1 cellular context compared by ENCODE assay signal in the genomic region with DNA sequence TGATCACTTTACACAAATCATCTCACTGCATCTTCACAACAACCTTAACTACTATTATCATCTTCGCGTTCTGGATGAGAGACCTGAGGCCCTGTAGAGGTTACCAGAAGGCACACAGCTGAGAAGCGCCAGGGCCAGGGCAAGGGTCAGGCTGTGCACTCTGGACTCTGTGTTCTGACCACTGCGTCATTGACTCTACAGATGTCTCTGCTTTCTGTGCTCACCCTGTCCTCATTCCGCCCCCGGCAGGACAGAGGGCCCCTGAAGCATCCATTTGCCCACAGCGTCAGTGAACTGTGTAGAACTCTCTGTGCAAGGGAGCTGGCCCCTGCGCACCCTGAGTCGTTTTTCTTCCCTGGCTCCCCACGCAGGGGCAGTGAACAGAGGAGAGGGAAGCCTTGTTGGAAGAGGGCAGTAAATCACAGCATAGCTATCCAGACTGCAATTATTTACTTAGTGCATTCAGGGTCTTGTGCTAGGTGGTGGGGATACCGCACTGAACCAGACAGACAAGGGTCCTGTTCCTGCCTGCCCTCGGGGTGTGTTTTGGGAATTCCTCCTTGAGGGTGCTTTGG.
A peak's percentile ranks its signal among the peaks of the same experiment; 100 is the strongest.
TF ChIP-seq lines count a peak whose summit lies in the region.

No MANE protein-coding gene starts in this region.

TF ChIP-seq in HepG2, 621 proteins besides CTCF, POLR2A, EP300 and RAD21 (continued from another document and continues in another):
- TF ChIP-seq, protein P1, sequence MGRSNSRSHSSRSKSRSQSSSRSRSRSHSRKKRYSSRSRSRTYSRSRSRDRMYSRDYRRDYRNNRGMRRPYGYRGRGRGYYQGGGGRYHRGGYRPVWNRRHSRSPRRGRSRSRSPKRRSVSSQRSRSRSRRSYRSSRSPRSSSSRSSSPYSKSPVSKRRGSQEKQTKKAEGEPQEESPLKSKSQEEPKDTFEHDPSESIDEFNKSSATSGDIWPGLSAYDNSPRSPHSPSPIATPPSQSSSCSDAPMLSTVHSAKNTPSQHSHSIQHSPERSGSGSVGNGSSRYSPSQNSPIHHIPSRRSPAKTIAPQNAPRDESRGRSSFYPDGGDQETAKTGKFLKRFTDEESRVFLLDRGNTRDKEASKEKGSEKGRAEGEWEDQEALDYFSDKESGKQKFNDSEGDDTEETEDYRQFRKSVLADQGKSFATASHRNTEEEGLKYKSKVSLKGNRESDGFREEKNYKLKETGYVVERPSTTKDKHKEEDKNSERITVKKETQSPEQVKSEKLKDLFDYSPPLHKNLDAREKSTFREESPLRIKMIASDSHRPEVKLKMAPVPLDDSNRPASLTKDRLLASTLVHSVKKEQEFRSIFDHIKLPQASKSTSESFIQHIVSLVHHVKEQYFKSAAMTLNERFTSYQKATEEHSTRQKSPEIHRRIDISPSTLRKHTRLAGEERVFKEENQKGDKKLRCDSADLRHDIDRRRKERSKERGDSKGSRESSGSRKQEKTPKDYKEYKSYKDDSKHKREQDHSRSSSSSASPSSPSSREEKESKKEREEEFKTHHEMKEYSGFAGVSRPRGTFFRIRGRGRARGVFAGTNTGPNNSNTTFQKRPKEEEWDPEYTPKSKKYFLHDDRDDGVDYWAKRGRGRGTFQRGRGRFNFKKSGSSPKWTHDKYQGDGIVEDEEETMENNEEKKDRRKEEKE (IDR thresholded peaks at IDR 0.05): no peak
- TF ChIP-seq ZNF430 (CRISPR knock-in tag; IDR thresholded peaks at IDR 0.05) (no peak), NFE2L2 (IDR thresholded peaks at IDR 0.05; ENCODE audit: low read length) (no peak), ARNT (IDR thresholded peaks at IDR 0.05) (no peak), ZBTB7B (CRISPR knock-in tag; IDR thresholded peaks at IDR 0.05) (no peak), SP4 (CRISPR knock-in tag; IDR thresholded peaks at IDR 0.05) (no peak), ZNF207 (IDR thresholded peaks at IDR 0.05; ENCODE audit: borderline replicate concordance) (no peak), KDM2A (CRISPR knock-in tag; IDR thresholded peaks at IDR 0.05; ENCODE audit: borderline replicate concordance, low read depth) (peak; percentile 40; the same call in 1 of the 2 replicates), SALL2 (CRISPR knock-in tag; IDR thresholded peaks at IDR 0.05) (no peak), ZNF326 (CRISPR knock-in tag; IDR thresholded peaks at IDR 0.05; ENCODE audit: borderline replicate concordance) (no peak), SNRNP70 (IDR thresholded peaks at IDR 0.05; ENCODE audit: low read depth, low read length) (no peak), ZNF709 (CRISPR knock-in tag; IDR thresholded peaks at IDR 0.05) (no peak), ZBTB21 (CRISPR knock-in tag; IDR thresholded peaks at IDR 0.05) (peak; percentile 36; the same call in 1 of the 2 replicates), ZNF660 (CRISPR knock-in tag; IDR thresholded peaks at IDR 0.05; ENCODE audit: borderline replicate concordance, low read depth) (no peak), ARHGAP35 (CRISPR knock-in tag; IDR thresholded peaks at IDR 0.05; ENCODE audit: borderline replicate concordance) (no peak), HNRNPUL1 (IDR thresholded peaks at IDR 0.05; ENCODE audit: low read depth, low read length) (no peak), CENPT (CRISPR knock-in tag; IDR thresholded peaks at IDR 0.05; ENCODE audit: low read depth) (no peak), ZFX (CRISPR knock-in tag; IDR thresholded peaks at IDR 0.05; ENCODE audit: low read depth) (0 out of 2 replicates have a peak, but pooled peaks have one; percentile 25), ARNTL (CRISPR knock-in tag; IDR thresholded peaks at IDR 0.05) (no peak), NCOR1 (IDR thresholded peaks at IDR 0.05; ENCODE audit: borderline replicate concordance, low read length) (peak; percentile 72), KLF15 (CRISPR knock-in tag; IDR thresholded peaks at IDR 0.05; ENCODE audit: borderline replicate concordance) (no peak), HNRNPL (IDR thresholded peaks at IDR 0.05; ENCODE audit: low read depth, low read length) (no peak), AGO2 (optimal IDR thresholded peaks at IDR 0.05; ENCODE audit: low read depth, low read length) (no peak), ZNF33A (CRISPR knock-in tag; IDR thresholded peaks at IDR 0.05; ENCODE audit: borderline replicate concordance) (no peak), SIN3A (IDR thresholded peaks at IDR 0.05; ENCODE audit: borderline replicate concordance, low read depth, low read length) (peak; percentile 44; the same call in 1 of the 2 replicates), TAF1 (CRISPR knock-in tag; IDR thresholded peaks at IDR 0.05) (no peak), ATF1 (CRISPR knock-in tag; IDR thresholded peaks at IDR 0.05) (peak; percentile 24; the same call in 1 of the 2 replicates), ZNF143 (CRISPR knock-in tag; IDR thresholded peaks at IDR 0.05) (no peak), RORA (CRISPR knock-in tag; IDR thresholded peaks at IDR 0.05) (no peak), DNMT1 (CRISPR knock-in tag; IDR thresholded peaks at IDR 0.05) (no peak)
- TF ChIP-seq, protein P2, sequence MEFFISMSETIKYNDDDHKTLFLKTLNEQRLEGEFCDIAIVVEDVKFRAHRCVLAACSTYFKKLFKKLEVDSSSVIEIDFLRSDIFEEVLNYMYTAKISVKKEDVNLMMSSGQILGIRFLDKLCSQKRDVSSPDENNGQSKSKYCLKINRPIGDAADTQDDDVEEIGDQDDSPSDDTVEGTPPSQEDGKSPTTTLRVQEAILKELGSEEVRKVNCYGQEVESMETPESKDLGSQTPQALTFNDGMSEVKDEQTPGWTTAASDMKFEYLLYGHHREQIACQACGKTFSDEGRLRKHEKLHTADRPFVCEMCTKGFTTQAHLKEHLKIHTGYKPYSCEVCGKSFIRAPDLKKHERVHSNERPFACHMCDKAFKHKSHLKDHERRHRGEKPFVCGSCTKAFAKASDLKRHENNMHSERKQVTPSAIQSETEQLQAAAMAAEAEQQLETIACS (CRISPR knock-in tag; IDR thresholded peaks at IDR 0.05): no peak
- TF ChIP-seq, protein P3, sequence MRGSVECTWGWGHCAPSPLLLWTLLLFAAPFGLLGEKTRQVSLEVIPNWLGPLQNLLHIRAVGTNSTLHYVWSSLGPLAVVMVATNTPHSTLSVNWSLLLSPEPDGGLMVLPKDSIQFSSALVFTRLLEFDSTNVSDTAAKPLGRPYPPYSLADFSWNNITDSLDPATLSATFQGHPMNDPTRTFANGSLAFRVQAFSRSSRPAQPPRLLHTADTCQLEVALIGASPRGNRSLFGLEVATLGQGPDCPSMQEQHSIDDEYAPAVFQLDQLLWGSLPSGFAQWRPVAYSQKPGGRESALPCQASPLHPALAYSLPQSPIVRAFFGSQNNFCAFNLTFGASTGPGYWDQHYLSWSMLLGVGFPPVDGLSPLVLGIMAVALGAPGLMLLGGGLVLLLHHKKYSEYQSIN (CRISPR knock-in tag; IDR thresholded peaks at IDR 0.05; ENCODE audit: borderline replicate concordance): no peak
- TF ChIP-seq, protein P4, sequence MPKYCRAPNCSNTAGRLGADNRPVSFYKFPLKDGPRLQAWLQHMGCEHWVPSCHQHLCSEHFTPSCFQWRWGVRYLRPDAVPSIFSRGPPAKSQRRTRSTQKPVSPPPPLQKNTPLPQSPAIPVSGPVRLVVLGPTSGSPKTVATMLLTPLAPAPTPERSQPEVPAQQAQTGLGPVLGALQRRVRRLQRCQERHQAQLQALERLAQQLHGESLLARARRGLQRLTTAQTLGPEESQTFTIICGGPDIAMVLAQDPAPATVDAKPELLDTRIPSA (CRISPR knock-in tag; IDR thresholded peaks at IDR 0.05; ENCODE audit: borderline replicate concordance): no peak
- TF ChIP-seq, protein P5, sequence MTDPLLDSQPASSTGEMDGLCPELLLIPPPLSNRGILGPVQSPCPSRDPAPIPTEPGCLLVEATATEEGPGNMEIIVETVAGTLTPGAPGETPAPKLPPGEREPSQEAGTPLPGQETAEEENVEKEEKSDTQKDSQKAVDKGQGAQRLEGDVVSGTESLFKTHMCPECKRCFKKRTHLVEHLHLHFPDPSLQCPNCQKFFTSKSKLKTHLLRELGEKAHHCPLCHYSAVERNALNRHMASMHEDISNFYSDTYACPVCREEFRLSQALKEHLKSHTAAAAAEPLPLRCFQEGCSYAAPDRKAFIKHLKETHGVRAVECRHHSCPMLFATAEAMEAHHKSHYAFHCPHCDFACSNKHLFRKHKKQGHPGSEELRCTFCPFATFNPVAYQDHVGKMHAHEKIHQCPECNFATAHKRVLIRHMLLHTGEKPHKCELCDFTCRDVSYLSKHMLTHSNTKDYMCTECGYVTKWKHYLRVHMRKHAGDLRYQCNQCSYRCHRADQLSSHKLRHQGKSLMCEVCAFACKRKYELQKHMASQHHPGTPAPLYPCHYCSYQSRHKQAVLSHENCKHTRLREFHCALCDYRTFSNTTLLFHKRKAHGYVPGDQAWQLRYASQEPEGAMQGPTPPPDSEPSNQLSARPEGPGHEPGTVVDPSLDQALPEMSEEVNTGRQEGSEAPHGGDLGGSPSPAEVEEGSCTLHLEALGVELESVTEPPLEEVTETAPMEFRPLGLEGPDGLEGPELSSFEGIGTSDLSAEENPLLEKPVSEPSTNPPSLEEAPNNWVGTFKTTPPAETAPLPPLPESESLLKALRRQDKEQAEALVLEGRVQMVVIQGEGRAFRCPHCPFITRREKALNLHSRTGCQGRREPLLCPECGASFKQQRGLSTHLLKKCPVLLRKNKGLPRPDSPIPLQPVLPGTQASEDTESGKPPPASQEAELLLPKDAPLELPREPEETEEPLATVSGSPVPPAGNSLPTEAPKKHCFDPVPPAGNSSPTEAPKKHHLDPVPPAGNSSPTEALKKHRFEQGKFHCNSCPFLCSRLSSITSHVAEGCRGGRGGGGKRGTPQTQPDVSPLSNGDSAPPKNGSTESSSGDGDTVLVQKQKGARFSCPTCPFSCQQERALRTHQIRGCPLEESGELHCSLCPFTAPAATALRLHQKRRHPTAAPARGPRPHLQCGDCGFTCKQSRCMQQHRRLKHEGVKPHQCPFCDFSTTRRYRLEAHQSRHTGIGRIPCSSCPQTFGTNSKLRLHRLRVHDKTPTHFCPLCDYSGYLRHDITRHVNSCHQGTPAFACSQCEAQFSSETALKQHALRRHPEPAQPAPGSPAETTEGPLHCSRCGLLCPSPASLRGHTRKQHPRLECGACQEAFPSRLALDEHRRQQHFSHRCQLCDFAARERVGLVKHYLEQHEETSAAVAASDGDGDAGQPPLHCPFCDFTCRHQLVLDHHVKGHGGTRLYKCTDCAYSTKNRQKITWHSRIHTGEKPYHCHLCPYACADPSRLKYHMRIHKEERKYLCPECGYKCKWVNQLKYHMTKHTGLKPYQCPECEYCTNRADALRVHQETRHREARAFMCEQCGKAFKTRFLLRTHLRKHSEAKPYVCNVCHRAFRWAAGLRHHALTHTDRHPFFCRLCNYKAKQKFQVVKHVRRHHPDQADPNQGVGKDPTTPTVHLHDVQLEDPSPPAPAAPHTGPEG (CRISPR knock-in tag; IDR thresholded peaks at IDR 0.05): no peak
- TF ChIP-seq, protein P6, sequence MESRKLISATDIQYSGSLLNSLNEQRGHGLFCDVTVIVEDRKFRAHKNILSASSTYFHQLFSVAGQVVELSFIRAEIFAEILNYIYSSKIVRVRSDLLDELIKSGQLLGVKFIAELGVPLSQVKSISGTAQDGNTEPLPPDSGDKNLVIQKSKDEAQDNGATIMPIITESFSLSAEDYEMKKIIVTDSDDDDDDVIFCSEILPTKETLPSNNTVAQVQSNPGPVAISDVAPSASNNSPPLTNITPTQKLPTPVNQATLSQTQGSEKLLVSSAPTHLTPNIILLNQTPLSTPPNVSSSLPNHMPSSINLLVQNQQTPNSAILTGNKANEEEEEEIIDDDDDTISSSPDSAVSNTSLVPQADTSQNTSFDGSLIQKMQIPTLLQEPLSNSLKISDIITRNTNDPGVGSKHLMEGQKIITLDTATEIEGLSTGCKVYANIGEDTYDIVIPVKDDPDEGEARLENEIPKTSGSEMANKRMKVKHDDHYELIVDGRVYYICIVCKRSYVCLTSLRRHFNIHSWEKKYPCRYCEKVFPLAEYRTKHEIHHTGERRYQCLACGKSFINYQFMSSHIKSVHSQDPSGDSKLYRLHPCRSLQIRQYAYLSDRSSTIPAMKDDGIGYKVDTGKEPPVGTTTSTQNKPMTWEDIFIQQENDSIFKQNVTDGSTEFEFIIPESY (CRISPR knock-in tag; IDR thresholded peaks at IDR 0.05): no peak
- TF ChIP-seq, protein P7, sequence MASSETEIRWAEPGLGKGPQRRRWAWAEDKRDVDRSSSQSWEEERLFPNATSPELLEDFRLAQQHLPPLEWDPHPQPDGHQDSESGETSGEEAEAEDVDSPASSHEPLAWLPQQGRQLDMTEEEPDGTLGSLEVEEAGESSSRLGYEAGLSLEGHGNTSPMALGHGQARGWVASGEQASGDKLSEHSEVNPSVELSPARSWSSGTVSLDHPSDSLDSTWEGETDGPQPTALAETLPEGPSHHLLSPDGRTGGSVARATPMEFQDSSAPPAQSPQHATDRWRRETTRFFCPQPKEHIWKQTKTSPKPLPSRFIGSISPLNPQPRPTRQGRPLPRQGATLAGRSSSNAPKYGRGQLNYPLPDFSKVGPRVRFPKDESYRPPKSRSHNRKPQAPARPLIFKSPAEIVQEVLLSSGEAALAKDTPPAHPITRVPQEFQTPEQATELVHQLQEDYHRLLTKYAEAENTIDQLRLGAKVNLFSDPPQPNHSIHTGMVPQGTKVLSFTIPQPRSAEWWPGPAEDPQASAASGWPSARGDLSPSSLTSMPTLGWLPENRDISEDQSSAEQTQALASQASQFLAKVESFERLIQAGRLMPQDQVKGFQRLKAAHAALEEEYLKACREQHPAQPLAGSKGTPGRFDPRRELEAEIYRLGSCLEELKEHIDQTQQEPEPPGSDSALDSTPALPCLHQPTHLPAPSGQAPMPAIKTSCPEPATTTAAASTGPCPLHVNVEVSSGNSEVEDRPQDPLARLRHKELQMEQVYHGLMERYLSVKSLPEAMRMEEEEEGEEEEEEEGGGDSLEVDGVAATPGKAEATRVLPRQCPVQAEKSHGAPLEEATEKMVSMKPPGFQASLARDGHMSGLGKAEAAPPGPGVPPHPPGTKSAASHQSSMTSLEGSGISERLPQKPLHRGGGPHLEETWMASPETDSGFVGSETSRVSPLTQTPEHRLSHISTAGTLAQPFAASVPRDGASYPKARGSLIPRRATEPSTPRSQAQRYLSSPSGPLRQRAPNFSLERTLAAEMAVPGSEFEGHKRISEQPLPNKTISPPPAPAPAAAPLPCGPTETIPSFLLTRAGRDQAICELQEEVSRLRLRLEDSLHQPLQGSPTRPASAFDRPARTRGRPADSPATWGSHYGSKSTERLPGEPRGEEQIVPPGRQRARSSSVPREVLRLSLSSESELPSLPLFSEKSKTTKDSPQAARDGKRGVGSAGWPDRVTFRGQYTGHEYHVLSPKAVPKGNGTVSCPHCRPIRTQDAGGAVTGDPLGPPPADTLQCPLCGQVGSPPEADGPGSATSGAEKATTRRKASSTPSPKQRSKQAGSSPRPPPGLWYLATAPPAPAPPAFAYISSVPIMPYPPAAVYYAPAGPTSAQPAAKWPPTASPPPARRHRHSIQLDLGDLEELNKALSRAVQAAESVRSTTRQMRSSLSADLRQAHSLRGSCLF (CRISPR knock-in tag; IDR thresholded peaks at IDR 0.05; ENCODE audit: borderline replicate concordance): no peak
- TF ChIP-seq, protein P8, sequence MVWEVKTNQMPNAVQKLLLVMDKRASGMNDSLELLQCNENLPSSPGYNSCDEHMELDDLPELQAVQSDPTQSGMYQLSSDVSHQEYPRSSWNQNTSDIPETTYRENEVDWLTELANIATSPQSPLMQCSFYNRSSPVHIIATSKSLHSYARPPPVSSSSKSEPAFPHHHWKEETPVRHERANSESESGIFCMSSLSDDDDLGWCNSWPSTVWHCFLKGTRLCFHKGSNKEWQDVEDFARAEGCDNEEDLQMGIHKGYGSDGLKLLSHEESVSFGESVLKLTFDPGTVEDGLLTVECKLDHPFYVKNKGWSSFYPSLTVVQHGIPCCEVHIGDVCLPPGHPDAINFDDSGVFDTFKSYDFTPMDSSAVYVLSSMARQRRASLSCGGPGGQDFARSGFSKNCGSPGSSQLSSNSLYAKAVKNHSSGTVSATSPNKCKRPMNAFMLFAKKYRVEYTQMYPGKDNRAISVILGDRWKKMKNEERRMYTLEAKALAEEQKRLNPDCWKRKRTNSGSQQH (CRISPR knock-in tag; IDR thresholded peaks at IDR 0.05; ENCODE audit: low read depth): no peak
